10 cellular contexts compared by ENCODE assay signal in genomic region chr2:174014699-174015070, GRCh38. TPM values are rescaled to one million over a fixed set of nuclear protein-coding genes. Genes with fewer than 3 reads are reported as not detected.
DNase-seq lines count a peak whose midpoint lies in the region; ATAC-seq and TF ChIP-seq lines count a peak whose summit lies in the region.
"Had no signal": no experiment of that assay in that cellular context is flagged by ENCODE, and none has a peak within 500 bp of the region (broad histone marks: within the 10 kb centered on the region; RNA-seq: fewer than 3 reads in every experiment).

No MANE protein-coding gene starts in this region.

- peak overlapping the region; percentile 63 for H3K27ac Mint-ChIP-seq in GM23338
- H3K27ac Mint-ChIP-seq: activated CD4-positive, alpha-beta T cell treated with anti-CD3 and anti-CD28 coated beads, Interleukin-2, amount 10 ng/mL, durations not matched to agents 7 days and 5 days; stimulated activated naive CD8-positive, alpha-beta T cell treated with anti-CD3 and anti-CD28 coated beads, Interleukin-15, amount 100 ng/mL, for 72 hours had no signal

- 63 to 80% (median 70%) methylated on average over 2 of the region's 2 CpGs for WGBS in spleen, 5 donors

- H3K79me2 ChIP-seq in GM23338 (replicated peaks; ENCODE audit: insufficient read depth) = no peaks in the 10 kb centered on the region

- H3K36me3 Mint-ChIP-seq in GM23338 (ENCODE audit: low read depth) = no peaks in the 10 kb centered on the region

- H4K20me1 ChIP-seq in GM23338 (replicated peaks; ENCODE audit: insufficient read depth) = no peaks in the 10 kb centered on the region

- no peaks in the 10 kb centered on the region for H3K9me2 ChIP-seq in GM23338 (ENCODE audit: insufficient read depth)

- peaks cover 26% of the 10 kb centered on the region for H3K4me1 ChIP-seq in GM23338 (ENCODE audit: insufficient read depth)
- peaks cover 9 to 19% of the 10 kb centered on the region in 2 donors for H3K4me1 ChIP-seq in gastrocnemius medialis
- peaks cover 0 to 40% (median 19%) of the 10 kb centered on the region in 6 donors for H3K4me1 ChIP-seq in spleen

- H3K4me1 Mint-ChIP-seq in GM23338 = peaks cover 25% of the 10 kb centered on the region

- H3K9me3 ChIP-seq in gastrocnemius medialis = no peaks in the 10 kb centered on the region
- no peaks in the 10 kb centered on the region for H3K9me3 ChIP-seq in spleen

- TF ChIP-seq POLR2A in gastrocnemius medialis (IDR thresholded peaks at IDR 0.05) = no peak
- TF ChIP-seq POLR2A in spleen (IDR thresholded peaks at IDR 0.05) = no peak

- intact Hi-C loops in gastrocnemius medialis (cut with DNase I; ENCODE audit: low total_unique reads) (no loop called here), spleen (cut with DNase I; ENCODE audit: low total_unique reads) (no loop called here)

- H2AFZ ChIP-seq in GM23338 = no peak overlapping the region

- TF ChIP-seq CTCF in GM23338 (conservative IDR thresholded peaks at IDR 0.05; ENCODE audit: low read depth in 2 of 2) (peak in 1 of 2 experiments; percentile 27; a peak in 1 of 4 replicates), gastrocnemius medialis (IDR thresholded peaks at IDR 0.05 in 4 of 5, conservative IDR thresholded peaks at IDR 0.05 in 1 of 5) (no peak), spleen (IDR thresholded peaks at IDR 0.05 in 8 of 11, conservative IDR thresholded peaks at IDR 0.05 in 3 of 11) (no peak)

- peak overlapping the region; percentile 39; the same call in 1 of the 2 replicates for H3K27ac ChIP-seq in GM23338 (ENCODE audit: low read depth)
- peak overlapping the region; percentile 76 for H3K27ac ChIP-seq in caudate nucleus (ENCODE audit: low read depth, low read length)
- H3K27ac ChIP-seq in gastrocnemius medialis = peak overlapping the region; percentile 39 to 87 (median 80)
- peak overlapping the region in 2 of 8 donors; percentile 81 to 88 for H3K27ac ChIP-seq in spleen

- peaks cover 6% of the 10 kb centered on the region for H3K27me3 Mint-ChIP-seq in GM23338 (ENCODE audit: insufficient read depth, low read depth, poor library complexity)

- peak; percentile 15 for ATAC-seq in GM23338
- no peak for ATAC-seq in gastrocnemius medialis
- ATAC-seq in HG03095 (IDR thresholded peaks at IDR 0.05; ENCODE audit: unreplicated experiment) = no peak
- ATAC-seq: stimulated activated naive CD8-positive, alpha-beta T cell treated with anti-CD3 and anti-CD28 coated beads, Interleukin-15, amount 100 ng/mL, for 72 hours had no signal

- H3K4me2 ChIP-seq in GM23338 = peak overlapping the region; percentile 82

- peak; percentile 50 for DNase-seq in GM23338 (ENCODE audit: low spot score)
- DNase-seq in NCI-H1930 (lab: John Stamatoyannopoulos, UW) = peak; percentile 5 to 7
- no peak for DNase-seq in caudate nucleus (lab: John Stamatoyannopoulos, UW)
- DNase-seq in gastrocnemius medialis = no peak
- no peak for DNase-seq in RKO (ENCODE audit: low spot score)
- DNase-seq in spleen = no peak
- DNase-seq: activated CD4-positive, alpha-beta T cell treated with anti-CD3 and anti-CD28 coated beads, Interleukin-2, amount 10 ng/mL, durations not matched to agents 7 days and 5 days; central memory CD4-positive, alpha-beta T cell; stimulated activated naive CD8-positive, alpha-beta T cell treated with anti-CD3 and anti-CD28 coated beads, Interleukin-15, amount 100 ng/mL, for 72 hours had no signal

- H3K4me3 ChIP-seq in GM23338 (peak overlapping the region; percentile 8; the same call in 1 of the 2 replicates), gastrocnemius medialis (no peak overlapping the region), spleen (no peak overlapping the region)

- H3F3A ChIP-seq in GM23338 (replicated peaks; ENCODE audit: low read depth) = no peaks in the 10 kb centered on the region

- in situ Hi-C loops in gastrocnemius medialis (cut with MboI; ENCODE audit: low sequenced_read_pairs in 4 of 4) = loop anchor here in 2 of 4 donors (25.0 kb wide), 2 partner anchors 802 to 977 kb away; no protein-coding TSS in a partner anchor

- H3K9me3 Mint-ChIP-seq in GM23338 = no peaks in the 10 kb centered on the region
- H3K9me3 Mint-ChIP-seq: activated CD4-positive, alpha-beta T cell treated with anti-CD3 and anti-CD28 coated beads, Interleukin-2, amount 10 ng/mL, durations not matched to agents 7 days and 5 days had no signal

- peaks cover 12% of the 10 kb centered on the region; the same call in 1 of the 2 replicates for H3K27me3 ChIP-seq in GM23338 (ENCODE audit: insufficient read depth)
- H3K27me3 ChIP-seq in gastrocnemius medialis = no peaks in the 10 kb centered on the region
- H3K27me3 ChIP-seq in spleen (replicated peaks in 1 of 7) = peaks cover 0 to 9% (median 0%) of the 10 kb centered on the region in 7 donors

- H3K36me3 ChIP-seq in GM23338 (ENCODE audit: insufficient read depth) (no peaks in the 10 kb centered on the region), gastrocnemius medialis (no peaks in the 10 kb centered on the region), spleen (no peaks in the 10 kb centered on the region)

- no peak overlapping the region for H3K4me3 Mint-ChIP-seq in GM23338
- H3K4me3 Mint-ChIP-seq: activated CD4-positive, alpha-beta T cell treated with anti-CD3 and anti-CD28 coated beads, Interleukin-2, amount 10 ng/mL, durations not matched to agents 7 days and 5 days; stimulated activated naive CD8-positive, alpha-beta T cell treated with anti-CD3 and anti-CD28 coated beads, Interleukin-15, amount 100 ng/mL, for 72 hours had no signal

TF ChIP-seq in GM23338, 12 proteins besides CTCF, POLR2A, EP300 and RAD21:
- TF ChIP-seq ZNF114 (CRISPR knock-in tag; IDR thresholded peaks at IDR 0.05) = no peak
- no peak for TF ChIP-seq ETS1 (IDR thresholded peaks at IDR 0.05)
- TF ChIP-seq REST (IDR thresholded peaks at IDR 0.05; ENCODE audit: unreplicated experiment) = no peak
- no peak for TF ChIP-seq EZH2 (IDR thresholded peaks at IDR 0.05; ENCODE audit: low read depth, unreplicated experiment)
- no peak for TF ChIP-seq STAT1 (IDR thresholded peaks at IDR 0.05; ENCODE audit: unreplicated experiment)
- TF ChIP-seq JUNB (IDR thresholded peaks at IDR 0.05; ENCODE audit: unreplicated experiment) = no peak

RNA-seq across cellular contexts. Expression of gene SP3, which starts 49.5 kb away (rescaled TPM):
- total RNA-seq in GM23338 (2014; rRNA removed; shearing (Covaris generic)) = 96.9 and 110 TPM in 2 replicates
- 21.9 and 24.1 TPM in 2 replicates for polyA plus RNA-seq in GM23338 (2016; fragmentation: Nextera tagmentation; extraction: Ambion mirVana)
- 10 to 100 TPM; 47.9 to 68.9 (median 58.7) TPM for total RNA-seq in gastrocnemius medialis
- 100 to 1,000 TPM in 4 of 7 donors, 10 to 100 TPM in 3; 97.9 to 140 (median 103) TPM for total RNA-seq in spleen
- polyA plus RNA-seq in spleen = 10 to 100 TPM; 17.4 to 23.2 (median 22.8) TPM

Comparison
In these comparisons a context has a peak if more than half of its experiments do, and no peak if none do; other contexts are left out.
1. DNase-seq: peak in GM23338 (single experiment) and NCI-H1930 (2 of 2); none in caudate nucleus (0 of 61), gastrocnemius medialis (0 of 2), RKO (single experiment) and spleen (single experiment).